In the genomic region with DNA sequence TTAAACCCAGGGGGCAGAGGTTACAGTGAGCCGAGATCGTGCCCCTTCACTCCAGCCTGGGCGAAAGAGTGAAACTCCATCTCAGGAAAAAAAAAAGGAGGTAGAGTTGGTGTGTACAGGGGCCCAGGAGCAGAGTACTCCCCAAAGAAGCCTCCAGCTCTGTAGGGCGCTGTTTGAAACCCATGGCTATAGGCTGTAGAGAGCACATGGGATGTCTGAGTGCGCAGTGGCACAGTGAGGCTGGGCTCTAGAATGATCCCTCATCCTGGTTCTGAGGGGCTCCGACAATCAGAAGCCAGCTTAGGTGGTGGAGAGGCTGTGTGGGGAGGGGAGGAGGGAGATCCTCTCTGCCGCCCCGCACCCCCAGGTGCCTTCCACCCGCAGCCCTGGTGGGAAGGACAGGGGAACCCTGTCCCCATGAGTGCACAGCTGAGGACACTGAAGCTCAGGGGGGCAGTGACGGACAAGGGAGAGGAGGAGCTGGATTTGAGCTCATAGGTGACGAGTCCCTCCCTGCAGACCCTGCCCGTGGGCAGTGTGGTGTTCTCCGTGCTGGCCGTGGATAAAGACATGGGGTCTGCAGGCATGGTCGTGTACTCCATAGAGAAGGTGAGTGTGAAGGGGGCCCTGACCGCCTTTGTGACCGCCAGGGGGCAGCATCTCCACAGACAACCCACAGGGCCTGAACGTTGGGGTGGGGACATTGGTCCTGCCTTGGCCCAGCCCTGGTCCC, we compare ENCODE assay signal across 8 cellular contexts.
DNase-seq lines count a peak whose midpoint lies in the region; ATAC-seq and TF ChIP-seq lines count a peak whose summit lies in the region.

No MANE protein-coding gene starts in this region.

- ATAC-seq in GM18498 (IDR thresholded peaks at IDR 0.05; ENCODE audit: unreplicated experiment), result peak; percentile 64
- peak; percentile 87 to 91 for ATAC-seq in activated CD4-positive, CD25-positive, alpha-beta regulatory T cell treated with anti-CD3 and anti-CD28 coated beads, Interleukin-2, amount 50 U/mL, for 24 hours

- DNase-seq in AG08395 (ENCODE audit: low spot score) (peak; percentile 75), LNCaP clone FGC (ENCODE audit: low read depth) (no peak), cardiac fibroblast (ENCODE audit: low read depth in 2 of 2) (peak; percentile 53 to 57), left kidney (ENCODE audit: low read depth, low spot score) (peak; percentile 78), NCI-H1436 treated with DMSO at 0.1 percent for 48 hours (lab: John Stamatoyannopoulos, UW) (no peak)
- DNase-seq in stimulated activated CD4-positive, alpha-beta T cell treated with anti-CD3 and anti-CD28 coated beads, Interleukin-4, amount 100 ng/mL, for 4 hours, result peak; percentile 61 to 80

- H3K4me3 ChIP-seq in LNCaP clone FGC (ENCODE audit: low read depth, low read length), result no peak overlapping the region
- H3K4me3 ChIP-seq in cardiac fibroblast (replicated peaks in 1 of 2; ENCODE audit: low read depth in 2 of 2, low read length in 2 of 2), result no peak overlapping the region

- TF ChIP-seq CTCF in LNCaP clone FGC (IDR thresholded peaks at IDR 0.05; ENCODE audit: control insufficient read depth, extremely low read depth, insufficient read depth), result peak; percentile 70
- peak; percentile 88 for TF ChIP-seq CTCF in cardiac fibroblast (IDR thresholded peaks at IDR 0.05; ENCODE audit: low read depth, low read length)

Comparison
In these comparisons a context has a peak if more than half of its experiments do, and no peak if none do; other contexts are left out.
1. DNase-seq: peak in AG08395 (single experiment), cardiac fibroblast (2 of 2), left kidney (single experiment) and stimulated activated CD4-positive, alpha-beta T cell treated with anti-CD3 and anti-CD28 coated beads, Interleukin-4, amount 100 ng/mL, for 4 hours (2 of 2); none in LNCaP clone FGC (single experiment) and NCI-H1436 treated with DMSO at 0.1 percent for 48 hours (single experiment).